22 cellular contexts compared by ENCODE assay signal in genomic region chr2:120471166-120471565, GRCh38.
DNase-seq lines count a peak whose midpoint lies in the region; ATAC-seq, FAIRE-seq and TF ChIP-seq lines count a peak whose summit lies in the region.
"Had no signal": no experiment of that assay in that cellular context is flagged by ENCODE, and none has a peak within 500 bp of the region (broad histone marks: within the 10 kb centered on the region; RNA-seq: fewer than 3 reads in every experiment).

No MANE protein-coding gene starts in this region.

- CTCF ChIA-PET in HepG2 (lab: Yijun Ruan, JAX; ENCODE audit: low intra/inter-chr PET ratio, low total read pairs) = no interaction called here

- peaks cover 89% of the 10 kb centered on the region for H3K4me1 ChIP-seq in HepG2 (ENCODE audit: insufficient read depth, low read length)
- peaks cover 1% of the 10 kb centered on the region for H3K4me1 ChIP-seq in smooth muscle cell (ENCODE audit: low read depth)
- H3K4me1 ChIP-seq in kidney (ENCODE audit: control insufficient read depth in 1 of 2, insufficient read depth in 1 of 2, low read depth in 1 of 2, low read length in 2 of 2) = no peaks in the 10 kb centered on the region

- H3K4me2 ChIP-seq in HepG2 (ENCODE audit: low read depth, low read length) (no peak overlapping the region), smooth muscle cell (peak overlapping the region; percentile 32)
- H3K4me2 ChIP-seq: SK-N-SH had no signal

- in situ Hi-C loops in HepG2 (cut with HindIII; ENCODE audit: extremely low pct_ligation_motif_present, low pct_unique_long_range_greater_than_20kb) = no loop called here

- H3K27me3 ChIP-seq in HepG2 (ENCODE audit: control insufficient read depth in 1 of 2, insufficient read depth in 2 of 2, low read length in 2 of 2) (no peaks in the 10 kb centered on the region), smooth muscle cell (ENCODE audit: low read depth) (no peaks in the 10 kb centered on the region)
- H3K27me3 ChIP-seq: foreskin keratinocyte had no signal

- no peaks in the 10 kb centered on the region for H3K36me3 ChIP-seq in HepG2 (replicated peaks in 1 of 2; ENCODE audit: control insufficient read depth in 1 of 2, insufficient read depth in 2 of 2, low read length in 2 of 2)
- no peaks in the 10 kb centered on the region for H3K36me3 ChIP-seq in smooth muscle cell (ENCODE audit: low read depth)
- no peaks in the 10 kb centered on the region for H3K36me3 ChIP-seq in kidney (ENCODE audit: control insufficient read depth in 1 of 2, insufficient read depth in 2 of 2, low read length in 2 of 2)

- H3F3A ChIP-seq in smooth muscle cell (ENCODE audit: low read depth) = peaks cover 5% of the 10 kb centered on the region

- H3K9me3 ChIP-seq in HepG2 (ENCODE audit: low read length) (no peaks in the 10 kb centered on the region; the same call in 1 of the 2 replicates), smooth muscle cell (replicated peaks; ENCODE audit: low read depth) (no peaks in the 10 kb centered on the region), kidney (ENCODE audit: control insufficient read depth in 1 of 2, low read length in 2 of 2) (peaks cover 0 to 9% of the 10 kb centered on the region in 2 donors)
- H3K9me3 ChIP-seq: SK-N-SH had no signal

- POLR2A ChIA-PET in HepG2 (lab: Yijun Ruan, JAX) = interaction anchor here (0.9 to 1.5 kb wide), 3 partner anchors 10 to 80 kb away, joined by 4 to 24 read pairs (median 7); no protein-coding TSS in a partner anchor

- FAIRE-seq in HepG2 (lab: Jason Lieb, UNC) = no peak
- no peak for FAIRE-seq in kidney (lab: Jason Lieb, UNC)
- FAIRE-seq: bronchial epithelial cell had no signal

- 0 out of 2 replicates have a peak overlapping the region, but pooled peaks have one; percentile 13 for H3K9ac ChIP-seq in HepG2 (ENCODE audit: insufficient read depth, low read depth, low read length)
- H3K9ac ChIP-seq in smooth muscle cell (ENCODE audit: low read depth) = peak overlapping the region; percentile 85
- H3K9ac ChIP-seq in kidney (ENCODE audit: low read length in 2 of 2) = no peak overlapping the region
- H3K9ac ChIP-seq: SK-N-SH had no signal

- intact Hi-C loops in left ventricle myocardium superior (cut with micrococcal nuclease) = no loop called here
- intact Hi-C loops in left cardiac atrium (cut with DNase I) = no loop called here
- intact Hi-C loops in HepG2 (cut with micrococcal nuclease; ENCODE audit: unreplicated experiment) = loop anchor here (2.0 kb wide), 1 partner anchor 46 kb away; no protein-coding TSS in a partner anchor
- intact Hi-C loops in kidney (cut with DNase I) = no loop called here

- H4K20me1 ChIP-seq in HepG2 (ENCODE audit: insufficient read depth, low read length) = no peaks in the 10 kb centered on the region
- H4K20me1 ChIP-seq in smooth muscle cell (ENCODE audit: low read depth) = no peaks in the 10 kb centered on the region

- no peak for TF ChIP-seq RAD21 in HepG2 (CRISPR knock-in tag; IDR thresholded peaks at IDR 0.05)

- TF ChIP-seq CTCF in HepG2 (CRISPR knock-in tag; IDR thresholded peaks at IDR 0.05) (no peak), smooth muscle cell (IDR thresholded peaks at IDR 0.05; ENCODE audit: borderline replicate concordance, insufficient read depth, poor library complexity, severe bottlenecking) (no peak), kidney (IDR thresholded peaks at IDR 0.05; ENCODE audit: borderline replicate concordance, extremely low read depth, insufficient read depth) (no peak)

- H3K4me3 ChIP-seq in HepG2 (replicated peaks in 1 of 3; ENCODE audit: insufficient read depth in 1 of 3, low read depth in 2 of 3, low read length in 3 of 3) (no peak overlapping the region), smooth muscle cell (no peak overlapping the region), kidney (ENCODE audit: low read length in 2 of 2) (no peak overlapping the region)

- 78% methylated on average over 5 of the region's 5 CpGs for WGBS in HepG2 (ENCODE audit: low lambda C conversion rate)
- 87% methylated on average over 5 of the region's 5 CpGs for WGBS in smooth muscle cell (ENCODE audit: low lambda C conversion rate)

- no peak for TF ChIP-seq POLR2A in HepG2 (IDR thresholded peaks at IDR 0.05; ENCODE audit: insufficient read depth in 1 of 2, low read depth in 2 of 2, low read length in 2 of 2)

- DNase-seq in left ventricle myocardium superior (peak; percentile 21), left cardiac atrium (no peak), HepG2 (ENCODE audit: low spot score) (no peak), smooth muscle cell (lab: John Stamatoyannopoulos, UW; ENCODE audit: unreplicated experiment) (no peak), NCI-H146 (lab: John Stamatoyannopoulos, UW) (no peak), kidney (no peak)
- no peak for DNase-seq in activated CD8-positive, alpha-beta memory T cell treated with anti-CD3 and anti-CD28 coated beads for 24 hours
- DNase-seq: ACHN; activated CD4-positive, alpha-beta T cell treated with anti-CD3 and anti-CD28 coated beads for 48 hours; activated T-cell treated with anti-CD3 and anti-CD28 coated beads for 4 hours; CD8-positive, alpha-beta memory T cell; effector CD8-positive, alpha-beta T cell; foreskin keratinocyte; KBM-7; NCI-H1092; NCI-H69; SK-N-SH; stimulated activated CD4-positive, alpha-beta T cell treated with anti-CD3 and anti-CD28 coated beads, Interleukin-1b, Interleukin-23, amount 100 ng/mL, for 48 hours; T1000 had no signal

- H2AFZ ChIP-seq in HepG2 (ENCODE audit: low read length) (no peak overlapping the region), smooth muscle cell (ENCODE audit: low read depth) (no peak overlapping the region)

- ATAC-seq in left ventricle myocardium superior = no peak
- ATAC-seq in left cardiac atrium = no peak
- no peak for ATAC-seq in HepG2
- no peak for ATAC-seq in GM21381 (IDR thresholded peaks at IDR 0.05; ENCODE audit: unreplicated experiment)

- TF ChIP-seq EP300 in HepG2 (IDR thresholded peaks at IDR 0.05; ENCODE audit: low read depth in 2 of 2, low read length in 2 of 2) = no peak
- TF ChIP-seq EP300 in HepG2 (CRISPR knock-in tag; IDR thresholded peaks at IDR 0.05; ENCODE audit: borderline replicate concordance) = no peak

- BruUV-seq in HepG2 (replicated peaks; lab: Mats Ljungman, UMichigan) = no TSS peak

- no peak overlapping the region for H3K27ac ChIP-seq in HepG2 (ENCODE audit: extremely low read length, insufficient read depth, low read length)
- peak overlapping the region; percentile 91 for H3K27ac ChIP-seq in smooth muscle cell (ENCODE audit: low read depth)
- H3K27ac ChIP-seq in kidney (ENCODE audit: low read depth in 2 of 2, low read length in 2 of 2) = no peak overlapping the region
- H3K27ac ChIP-seq: foreskin keratinocyte, HL-60 had no signal

- H3K79me2 ChIP-seq in HepG2 (ENCODE audit: insufficient read depth, low read length) (no peaks in the 10 kb centered on the region), smooth muscle cell (ENCODE audit: low read depth) (no peaks in the 10 kb centered on the region)

TF ChIP-seq in HepG2, 621 proteins besides CTCF, POLR2A, EP300 and RAD21:
- TF ChIP-seq PATZ1 (CRISPR knock-in tag; IDR thresholded peaks at IDR 0.05) (no peak), ZBTB33 (CRISPR knock-in tag; IDR thresholded peaks at IDR 0.05) (peak; percentile 65), PLRG1 (conservative IDR thresholded peaks at IDR 0.05) (no peak), ZNF639 (CRISPR knock-in tag; conservative IDR thresholded peaks at IDR 0.05) (no peak), NCOR1 (IDR thresholded peaks at IDR 0.05; ENCODE audit: borderline replicate concordance, low read length) (no peak), ZNF296 (CRISPR knock-in tag; conservative IDR thresholded peaks at IDR 0.05) (no peak)

Comparison
In these comparisons a context has a peak if more than half of its experiments do, and no peak if none do; other contexts are left out.
1. H3K9ac ChIP-seq: peak in HepG2 (single experiment) and smooth muscle cell (single experiment); none in kidney (0 of 2).